9 cellular contexts compared by ENCODE assay signal in genomic region chr2:71069376-71069775, GRCh38. TPM values are rescaled to one million over a fixed set of nuclear protein-coding genes. Genes with fewer than 3 reads are reported as not detected.
DNase-seq lines count a peak whose midpoint lies in the region; ATAC-seq and TF ChIP-seq lines count a peak whose summit lies in the region.
"Had no signal": no experiment of that assay in that cellular context is flagged by ENCODE, and none has a peak within 500 bp of the region (broad histone marks: within the 10 kb centered on the region; RNA-seq: fewer than 3 reads in every experiment).

No MANE protein-coding gene starts in this region.

- no peak for ATAC-seq in stimulated activated naive CD8-positive, alpha-beta T cell treated with anti-CD3 and anti-CD28 coated beads, Interleukin-15, Interleukin-2, amounts not matched to agents 100 U/mL and 50 U/mL, for 24 hours
- ATAC-seq in aorta (ENCODE audit: low FRiP score) (no peak), GM18858 (IDR thresholded peaks at IDR 0.05; ENCODE audit: unreplicated experiment) (no peak)

- H3K9me3 Mint-ChIP-seq in stimulated activated naive CD8-positive, alpha-beta T cell treated with anti-CD3 and anti-CD28 coated beads, Interleukin-15, Interleukin-2, amounts not matched to agents 100 ng/mL and 50 ng/mL, for 24 hours, result no peaks in the 10 kb centered on the region

- H3K9me3 ChIP-seq in breast epithelium, result no peaks in the 10 kb centered on the region
- H3K9me3 ChIP-seq in mesodermal cell (ENCODE audit: control insufficient read depth, low read length), result no peaks in the 10 kb centered on the region
- no peaks in the 10 kb centered on the region for H3K9me3 ChIP-seq in aorta (ENCODE audit: control insufficient read depth, low read length)

- peak overlapping the region; percentile 96 for H3K27ac Mint-ChIP-seq in stimulated activated naive CD8-positive, alpha-beta T cell treated with anti-CD3 and anti-CD28 coated beads, Interleukin-15, Interleukin-2, amounts not matched to agents 100 ng/mL and 50 ng/mL, for 24 hours

- H3K36me3 ChIP-seq in breast epithelium (no peaks in the 10 kb centered on the region), mesodermal cell (ENCODE audit: control insufficient read depth, insufficient read depth, low read length) (peaks cover 40% of the 10 kb centered on the region), aorta (ENCODE audit: control insufficient read depth in 1 of 2, insufficient read depth in 2 of 2, low read length in 1 of 2) (no peaks in the 10 kb centered on the region)

- intact Hi-C loops in breast epithelium (cut with DNase I; ENCODE audit: low total_unique reads), result no loop called here
- intact Hi-C loops in aorta (cut with DNase I), result loop anchor here in 1 of 2 donors (2.0 to 5.0 kb wide), 2 partner anchors 59 to 72 kb away; no protein-coding TSS in a partner anchor

- H3K27ac ChIP-seq in breast epithelium (peak overlapping the region; percentile 99), mesodermal cell (ENCODE audit: low read depth, low read length, severe bottlenecking) (no peak overlapping the region), aorta (ENCODE audit: low read depth in 1 of 2, low read length in 2 of 2) (no peak overlapping the region)

- TF ChIP-seq POLR2A in breast epithelium (IDR thresholded peaks at IDR 0.05), result no peak

- TF ChIP-seq CTCF in breast epithelium (IDR thresholded peaks at IDR 0.05) (no peak), GM13977 (IDR thresholded peaks at IDR 0.05; ENCODE audit: extremely low read depth, insufficient read depth, missing control alignments) (no peak)

- 62 to 64% methylated on average over 3 to 4 of the region's 5 CpGs for WGBS in mesodermal cell (ENCODE audit: insufficient coverage in 2 of 2), 2 experiments
- 31 to 34% methylated on average over 5 of the region's 5 CpGs for WGBS in aorta, 2 donors

- H3K27me3 Mint-ChIP-seq in stimulated activated naive CD8-positive, alpha-beta T cell treated with anti-CD3 and anti-CD28 coated beads, Interleukin-15, Interleukin-2, amounts not matched to agents 100 ng/mL and 50 ng/mL, for 24 hours, result no peaks in the 10 kb centered on the region

- DNase-seq in stimulated activated naive CD8-positive, alpha-beta T cell treated with anti-CD3 and anti-CD28 coated beads, Interleukin-15, Interleukin-2, amounts not matched to agents 100 U/mL and 50 U/mL, for 24 hours, result no peak
- no peak for DNase-seq in breast epithelium (ENCODE audit: low spot score in 2 of 2)
- DNase-seq in aorta, result no peak
- DNase-seq in NCI-H2107 treated with DMSO at 0.1 percent for 48 hours (lab: John Stamatoyannopoulos, UW; ENCODE audit: unreplicated experiment), result no peak
- no peak for DNase-seq in GM13977 (ENCODE audit: low spot score)
- DNase-seq: SHP77 treated with DMSO at 0.1 percent for 48 hours had no signal

- H3K4me1 Mint-ChIP-seq in stimulated activated naive CD8-positive, alpha-beta T cell treated with anti-CD3 and anti-CD28 coated beads, Interleukin-15, Interleukin-2, amounts not matched to agents 100 ng/mL and 50 ng/mL, for 24 hours (ENCODE audit: low read depth), result peaks cover 69% of the 10 kb centered on the region

- in situ Hi-C loops in GM13977 (cut with MboI; ENCODE audit: low pct_unique_long_range_greater_than_20kb, low sequenced_read_pairs, unreplicated experiment), result no loop called here

- H3K4me3 ChIP-seq in breast epithelium, result peak overlapping the region; percentile 78 to 91 (median 91)
- peak overlapping the region; percentile 87 for H3K4me3 ChIP-seq in mesodermal cell (ENCODE audit: extremely low read depth, insufficient read depth, low read length, poor library complexity, severe bottlenecking)
- H3K4me3 ChIP-seq in aorta (ENCODE audit: low read length in 2 of 2), result peak overlapping the region; percentile 30 to 56

- H3K4me1 ChIP-seq in breast epithelium, result peaks cover 11 to 30% of the 10 kb centered on the region in 2 donors
- peaks cover 7% of the 10 kb centered on the region for H3K4me1 ChIP-seq in mesodermal cell (ENCODE audit: control insufficient read depth, insufficient read depth, low read length, poor library complexity, severe bottlenecking)
- no peaks in the 10 kb centered on the region for H3K4me1 ChIP-seq in aorta (ENCODE audit: control insufficient read depth in 1 of 2, insufficient read depth in 2 of 2, low read length in 2 of 2)

- no peaks in the 10 kb centered on the region for H3K27me3 ChIP-seq in breast epithelium
- H3K27me3 ChIP-seq in aorta (ENCODE audit: control insufficient read depth in 1 of 2, insufficient read depth in 2 of 2, low read length in 1 of 2), result no peaks in the 10 kb centered on the region

- peaks cover 15% of the 10 kb centered on the region for H3K36me3 Mint-ChIP-seq in stimulated activated naive CD8-positive, alpha-beta T cell treated with anti-CD3 and anti-CD28 coated beads, Interleukin-15, Interleukin-2, amounts not matched to agents 100 ng/mL and 50 ng/mL, for 24 hours (ENCODE audit: low read depth)

- peak overlapping the region; percentile 92 for H3K4me3 Mint-ChIP-seq in stimulated activated naive CD8-positive, alpha-beta T cell treated with anti-CD3 and anti-CD28 coated beads, Interleukin-15, Interleukin-2, amounts not matched to agents 100 ng/mL and 50 ng/mL, for 24 hours

RNA-seq across cellular contexts. Expression of gene NAGK, which starts 0.9 kb away (rescaled TPM):
- total RNA-seq in breast epithelium (100 to 1,000 TPM in 1 of 3 donors, 10 to 100 TPM in 2; 71.5 to 115 (median 75.1) TPM), aorta (100 to 1,000 TPM in 1 of 2 donors, 10 to 100 TPM in 1; 80.1 to 141 TPM)
- polyA plus RNA-seq in mesodermal cell (2013, experiment 1 of 2), result 71.1 TPM
- polyA plus RNA-seq in mesodermal cell (2013, experiment 2 of 2), result 58.7 TPM
- polyA plus RNA-seq in aorta, result 100 to 1,000 TPM in 1 of 2 donors, 10 to 100 TPM in 1; 60.5 to 199 TPM

Comparison
In these comparisons a context has a peak if more than half of its experiments do, and no peak if none do; other contexts are left out.
1. H3K27ac ChIP-seq: peak in breast epithelium (2 of 2); none in mesodermal cell (single experiment) and aorta (0 of 2).
2. Peak in every context shown above with its lines, with median percentiles within 50 percentile points of each other: H3K4me3 ChIP-seq.